In genomic region chr7:117173001-117173400, GRCh38 we compare ENCODE assay signal across 22 cellular contexts.
DNase-seq lines count a peak whose midpoint lies in the region; ATAC-seq and TF ChIP-seq lines count a peak whose summit lies in the region.
"Had no signal": no experiment of that assay in that cellular context is flagged by ENCODE, and none has a peak within 500 bp of the region (broad histone marks: within the 10 kb centered on the region; RNA-seq: fewer than 3 reads in every experiment).

No MANE protein-coding gene starts in this region.

- H3K27ac Mint-ChIP-seq in brain = peak overlapping the region in 3 of 5 experiments; percentile 5 to 53 (median 39)
- no peak overlapping the region for H3K27ac Mint-ChIP-seq in H9
- H3K27ac Mint-ChIP-seq: CD4-positive, alpha-beta memory T cell had no signal

- H3K4ac ChIP-seq in IMR-90 (ENCODE audit: low read depth, low read length) = peak overlapping the region; percentile 75
- no peak overlapping the region for H3K4ac ChIP-seq in mesenchymal stem cell (ENCODE audit: low read depth in 1 of 2, low read length in 2 of 2)
- H3K4ac ChIP-seq in H9 (ENCODE audit: low read depth, low read length) = no peak overlapping the region

- DNase-seq in IMR-90 (no peak), mesenchymal stem cell (peak; percentile 37), smooth muscle cell (lab: John Stamatoyannopoulos, UW; ENCODE audit: unreplicated experiment) (no peak), H7 (no peak), H9 (no peak), NCI-H128 (lab: John Stamatoyannopoulos, UW; ENCODE audit: unreplicated experiment) (no peak)
- DNase-seq: Caco-2; CD4-positive, alpha-beta memory T cell; DMS 273 treated with DMSO at 0.1 percent for 48 hours; KG1; NCI-H1092 treated with DMSO at 0.1 percent for 48 hours; NCI-H146; NCI-H2029; NCI-H226; NCI-H510A treated with DMSO at 0.1 percent for 48 hours; NCI-H748 treated with DMSO at 0.1 percent for 48 hours; NK-92 treated with Interleukin-12 subunit alpha and Interleukin-12 subunit beta, amount 100 ng/mL, for 24 hours had no signal

- CTCF ChIA-PET in IMR-90 (lab: Yijun Ruan, JAX) = no interaction called here

- H3K14ac ChIP-seq in IMR-90 (replicated peaks; ENCODE audit: low read depth, low read length) = peak overlapping the region; percentile 46
- H3K14ac ChIP-seq in mesenchymal stem cell (ENCODE audit: low read length in 2 of 2) = no peak overlapping the region
- H3K14ac ChIP-seq in H9 (ENCODE audit: insufficient read depth, low read length) = no peak overlapping the region

- H3K27me3 Mint-ChIP-seq in brain (no peaks in the 10 kb centered on the region), H9 (ENCODE audit: low read depth) (no peaks in the 10 kb centered on the region)
- H3K27me3 Mint-ChIP-seq: CD4-positive, alpha-beta memory T cell had no signal

- H2BK15ac ChIP-seq in IMR-90 (ENCODE audit: low read depth, low read length) = peak overlapping the region; percentile 32; the same call in 2 of the 3 replicates
- H2BK15ac ChIP-seq in mesenchymal stem cell (ENCODE audit: low read depth, poor library complexity, severe bottlenecking) = no peak overlapping the region
- no peak overlapping the region for H2BK15ac ChIP-seq in H9 (ENCODE audit: low read depth, low read length)

- no TSS peak for BruUV-seq in IMR-90 (replicated peaks; lab: Mats Ljungman, UMichigan)

- no peak overlapping the region for H3K27ac ChIP-seq in IMR-90 (ENCODE audit: insufficient read depth, low read length)
- no peak overlapping the region for H3K27ac ChIP-seq in mesenchymal stem cell (ENCODE audit: low read length, poor library complexity, severe bottlenecking)
- peak overlapping the region; percentile 89 for H3K27ac ChIP-seq in smooth muscle cell (ENCODE audit: low read depth)
- H3K27ac ChIP-seq in H9 (ENCODE audit: insufficient read length, low read depth, low read length) = no peak overlapping the region
- H3K27ac ChIP-seq: BLaER1 treated with 17β-estradiol and CSF1 and Interleukin-3, amounts not matched to agents 10 nM and 100 nM; HL-60 had no signal

- H2AK5ac ChIP-seq in IMR-90 (ENCODE audit: low read depth, low read length) (peak overlapping the region; percentile 54; the same call in 1 of the 2 replicates), mesenchymal stem cell (ENCODE audit: low read length, severe bottlenecking) (no peak overlapping the region), H9 (ENCODE audit: insufficient read length, low read length) (no peak overlapping the region)

- H3K36me3 ChIP-seq in IMR-90 (ENCODE audit: control insufficient read depth, insufficient read depth, low read length) (peaks cover 5% of the 10 kb centered on the region; the same call in 1 of the 2 replicates), mesenchymal stem cell (ENCODE audit: control insufficient read depth in 1 of 2, insufficient read depth in 2 of 2, low read depth in 1 of 2, low read length in 2 of 2) (peaks cover 2 to 30% of the 10 kb centered on the region in 2 experiments), smooth muscle cell (ENCODE audit: low read depth) (no peaks in the 10 kb centered on the region), H7 (replicated peaks; ENCODE audit: control insufficient read depth, insufficient read depth, low read length) (no peaks in the 10 kb centered on the region)

- intact Hi-C loops in IMR-90 (cut with micrococcal nuclease) = no loop called here

- H2BK12ac ChIP-seq in mesenchymal stem cell (ENCODE audit: low read length in 2 of 2) (no peak overlapping the region), H9 (ENCODE audit: insufficient read length, low read depth, low read length) (no peak overlapping the region)

- H3K9me3 Mint-ChIP-seq in brain = no peaks in the 10 kb centered on the region
- H3K9me3 Mint-ChIP-seq in H9 = no peaks in the 10 kb centered on the region

- peaks cover 19% of the 10 kb centered on the region for H3F3A ChIP-seq in smooth muscle cell (ENCODE audit: low read depth)

- H3K79me2 ChIP-seq in smooth muscle cell (ENCODE audit: low read depth) = no peaks in the 10 kb centered on the region
- H3K79me2 ChIP-seq in H9 (ENCODE audit: insufficient read depth, low read length) = no peaks in the 10 kb centered on the region

- POLR2A ChIA-PET in IMR-90 (lab: Charles Lee; ENCODE audit: unreplicated experiment) = no interaction called here

- H2AK9ac ChIP-seq in IMR-90 (replicated peaks; ENCODE audit: low read depth, low read length, poor library complexity) = no peak overlapping the region

- peaks cover 17% of the 10 kb centered on the region for H3K4me1 Mint-ChIP-seq in brain
- peaks cover 18% of the 10 kb centered on the region in 2 experiments for H3K4me1 Mint-ChIP-seq in H9
- H3K4me1 Mint-ChIP-seq: CD4-positive, alpha-beta memory T cell had no signal

- TF ChIP-seq CTCF in IMR-90 (conservative IDR thresholded peaks at IDR 0.05; ENCODE audit: low read depth, low read length) (no peak), brain (conservative IDR thresholded peaks at IDR 0.05) (no peak), smooth muscle cell (IDR thresholded peaks at IDR 0.05; ENCODE audit: borderline replicate concordance, insufficient read depth, poor library complexity, severe bottlenecking) (no peak), H9 (conservative IDR thresholded peaks at IDR 0.05) (no peak)

- H2BK20ac ChIP-seq in IMR-90 (ENCODE audit: low read depth, low read length) (peak overlapping the region; percentile 89), H9 (ENCODE audit: low read depth, low read length, poor library complexity, severe bottlenecking) (no peak overlapping the region)

- no peaks in the 10 kb centered on the region for H3K23me2 ChIP-seq in H9 (ENCODE audit: insufficient read length, low read depth, low read length, poor library complexity, severe bottlenecking)

- peak; percentile 33; the same call in 1 of the 2 replicates for ATAC-seq in IMR-90 (ENCODE audit: low read depth)
- ATAC-seq: HepG2, SK-N-SH treated with all-trans-retinoic acid at 6 μM for 48 hours had no signal

- H3K36me3 Mint-ChIP-seq in brain (peaks cover 70% of the 10 kb centered on the region), H9 (ENCODE audit: insufficient read depth in 1 of 3, low read depth in 3 of 3) (no peaks in the 10 kb centered on the region)

- H3K9me3 ChIP-seq in IMR-90 (ENCODE audit: control insufficient read depth, insufficient read depth, low read length) (no peaks in the 10 kb centered on the region), mesenchymal stem cell (ENCODE audit: control insufficient read depth, low read length) (no peaks in the 10 kb centered on the region), smooth muscle cell (replicated peaks; ENCODE audit: low read depth) (no peaks in the 10 kb centered on the region), H9 (ENCODE audit: control insufficient read depth, low read depth, low read length) (no peaks in the 10 kb centered on the region)
- H3K9me3 ChIP-seq: BLaER1 treated with 17β-estradiol and CSF1 and Interleukin-3, amounts not matched to agents 10 nM and 100 nM; Caco-2 had no signal

- H3K27me3 ChIP-seq in IMR-90 (ENCODE audit: control insufficient read depth, insufficient read depth, low read length) (no peaks in the 10 kb centered on the region), mesenchymal stem cell (ENCODE audit: control insufficient read depth in 1 of 2, insufficient read depth in 1 of 2, low read length in 2 of 2) (no peaks in the 10 kb centered on the region), smooth muscle cell (ENCODE audit: low read depth) (no peaks in the 10 kb centered on the region), H7 (ENCODE audit: control insufficient read depth, insufficient read depth, low read length) (no peaks in the 10 kb centered on the region), H9 (ENCODE audit: insufficient read depth, low read length) (no peaks in the 10 kb centered on the region)
- H3K27me3 ChIP-seq: BLaER1 treated with 17β-estradiol and CSF1 and Interleukin-3, amounts not matched to agents 10 nM and 100 nM had no signal

- H2BK5ac ChIP-seq in IMR-90 (ENCODE audit: low read depth, low read length, poor library complexity, severe bottlenecking) = peak overlapping the region; percentile 46
- H2BK5ac ChIP-seq in mesenchymal stem cell (ENCODE audit: low read depth, low read length, poor library complexity, severe bottlenecking) = no peak overlapping the region
- H2BK5ac ChIP-seq in H9 (ENCODE audit: insufficient read length, low read length) = no peak overlapping the region

- dilution Hi-C loops in IMR-90 (cut with HindIII; ENCODE audit: low sequenced_read_pairs, unreplicated experiment) = no loop called here

- H3K79me1 ChIP-seq in IMR-90 (ENCODE audit: low read depth in 1 of 2, low read length in 2 of 2) (no peaks in the 10 kb centered on the region), mesenchymal stem cell (replicated peaks; ENCODE audit: low read length, poor library complexity, severe bottlenecking) (peaks cover 2% of the 10 kb centered on the region), H9 (ENCODE audit: insufficient read depth, low read depth, low read length, poor library complexity, severe bottlenecking) (no peaks in the 10 kb centered on the region)

- H3K4me3 Mint-ChIP-seq in brain (peak overlapping the region in 1 of 5 experiments; percentile 9), H9 (no peak overlapping the region)
- H3K4me3 Mint-ChIP-seq: CD4-positive, alpha-beta memory T cell had no signal

- H3K4me3 ChIP-seq in IMR-90 (ENCODE audit: insufficient read depth, low read depth, low read length) (no peak overlapping the region), mesenchymal stem cell (ENCODE audit: insufficient read depth in 1 of 2, low read depth in 1 of 2, low read length in 2 of 2) (no peak overlapping the region), smooth muscle cell (no peak overlapping the region), H7 (ENCODE audit: insufficient read depth, low read depth, low read length) (no peak overlapping the region)
- H3K4me3 ChIP-seq: BLaER1 treated with 17β-estradiol and CSF1 and Interleukin-3, amounts not matched to agents 10 nM and 100 nM had no signal

- H3K18ac ChIP-seq in IMR-90 (ENCODE audit: low read depth, low read length) = peak overlapping the region; percentile 79; the same call in 1 of the 2 replicates
- H3K18ac ChIP-seq in mesenchymal stem cell (ENCODE audit: low read depth in 1 of 2, low read length in 2 of 2) = no peak overlapping the region
- H3K18ac ChIP-seq in H9 (ENCODE audit: insufficient read length, low read depth, low read length) = no peak overlapping the region

- H2BK120ac ChIP-seq in IMR-90 (ENCODE audit: low read depth, low read length) (peak overlapping the region; percentile 80), mesenchymal stem cell (ENCODE audit: low read depth, low read length) (no peak overlapping the region), H9 (ENCODE audit: low read depth, low read length, poor library complexity, severe bottlenecking) (no peak overlapping the region)

- peaks cover 8% of the 10 kb centered on the region for H3K4me1 ChIP-seq in IMR-90 (ENCODE audit: control insufficient read depth, insufficient read depth, low read length)
- H3K4me1 ChIP-seq in mesenchymal stem cell (ENCODE audit: control insufficient read depth, insufficient read depth, low read depth, low read length) = no peaks in the 10 kb centered on the region
- H3K4me1 ChIP-seq in smooth muscle cell (ENCODE audit: low read depth) = peaks cover 22% of the 10 kb centered on the region
- H3K4me1 ChIP-seq in H9 (ENCODE audit: insufficient read depth, low read length) = no peaks in the 10 kb centered on the region; the same call in 1 of the 2 replicates
- H3K4me1 ChIP-seq: BLaER1 treated with 17β-estradiol and CSF1 and Interleukin-3, amounts not matched to agents 10 nM and 100 nM; Caco-2 had no signal

- peaks cover 13% of the 10 kb centered on the region; the same call in 1 of the 2 replicates for H3K9me1 ChIP-seq in IMR-90 (ENCODE audit: insufficient read depth, low read length)

- H2AFZ ChIP-seq in IMR-90 (replicated peaks; ENCODE audit: low read length, poor library complexity) = no peak overlapping the region
- H2AFZ ChIP-seq in mesenchymal stem cell (ENCODE audit: low read depth, low read length) = no peak overlapping the region
- H2AFZ ChIP-seq in smooth muscle cell (ENCODE audit: low read depth) = no peak overlapping the region
- no peak overlapping the region for H2AFZ ChIP-seq in H9 (ENCODE audit: low read length)

- in situ Hi-C loops in IMR-90 (cut with MboI; ENCODE audit: low sequenced_read_pairs) = no loop called here

- H3T11ph ChIP-seq in H9 (ENCODE audit: low read length) = no peak overlapping the region

- H4K5ac ChIP-seq in IMR-90 (ENCODE audit: low read depth, low read length) (peak overlapping the region; percentile 32; the same call in 1 of the 2 replicates), H9 (ENCODE audit: insufficient read length, low read depth, low read length) (no peak overlapping the region)

- H4K91ac ChIP-seq in IMR-90 (ENCODE audit: insufficient read depth, low read depth, low read length) (peak overlapping the region; percentile 64), mesenchymal stem cell (ENCODE audit: low read length) (no peak overlapping the region), H9 (ENCODE audit: insufficient read length, low read depth, low read length) (no peak overlapping the region)

- no CpG with 5 or more reads among the region's 3 CpGs for WGBS in IMR-90 (ENCODE audit: extremely low coverage in 2 of 2, insufficient read length in 1 of 2), 2 experiments
- 88% methylated on average over 2 of the region's 3 CpGs for WGBS in mesenchymal stem cell
- WGBS in smooth muscle cell (ENCODE audit: low lambda C conversion rate) = 35% methylated on average over 3 of the region's 3 CpGs
- WGBS in H9 (ENCODE audit: extremely low coverage, insufficient read length, low lambda C conversion rate) = no CpG with 5 or more reads among the region's 3 CpGs

- H3K4me2 ChIP-seq in IMR-90 (ENCODE audit: low read depth, low read length) (no peak overlapping the region), mesenchymal stem cell (ENCODE audit: low read length, poor library complexity, severe bottlenecking) (no peak overlapping the region), smooth muscle cell (peak overlapping the region; percentile 36), H9 (ENCODE audit: insufficient read depth, insufficient read length, low read length) (no peak overlapping the region)
- H3K4me2 ChIP-seq: BLaER1 treated with 17β-estradiol and CSF1 and Interleukin-3, amounts not matched to agents 10 nM and 100 nM had no signal

- no peak for TF ChIP-seq RAD21 in IMR-90 (IDR thresholded peaks at IDR 0.05; ENCODE audit: low read length)

- H3K9ac ChIP-seq in IMR-90 (ENCODE audit: low read depth, low read length) = no peak overlapping the region
- no peak overlapping the region for H3K9ac ChIP-seq in mesenchymal stem cell (ENCODE audit: low read length)
- peak overlapping the region; percentile 68 for H3K9ac ChIP-seq in smooth muscle cell (ENCODE audit: low read depth)
- no peak overlapping the region for H3K9ac ChIP-seq in H9 (ENCODE audit: extremely low read depth, insufficient read length, low read length)
- H3K9ac ChIP-seq: BLaER1 treated with 17β-estradiol and CSF1 and Interleukin-3, amounts not matched to agents 10 nM and 100 nM had no signal

- no peaks in the 10 kb centered on the region for H4K20me1 ChIP-seq in IMR-90 (ENCODE audit: insufficient read depth, low read length)
- H4K20me1 ChIP-seq in smooth muscle cell (ENCODE audit: low read depth) = no peaks in the 10 kb centered on the region
- H4K20me1 ChIP-seq in H9 (ENCODE audit: control insufficient read depth, insufficient read depth, insufficient read length) = no peaks in the 10 kb centered on the region
- H4K20me1 ChIP-seq: BLaER1 treated with 17β-estradiol and CSF1 and Interleukin-3, amounts not matched to agents 10 nM and 100 nM had no signal

- H3K56ac ChIP-seq in IMR-90 (ENCODE audit: extremely low read depth, insufficient read depth, low read length) = no peak overlapping the region
- no peak overlapping the region for H3K56ac ChIP-seq in H9 (ENCODE audit: insufficient read length, low read depth, low read length)

- H4K8ac ChIP-seq in IMR-90 (ENCODE audit: low read depth in 2 of 2, low read length in 2 of 2) (peak overlapping the region in 1 of 2 experiments; percentile 26; a peak in 1 of 4 replicates), mesenchymal stem cell (ENCODE audit: low read length) (no peak overlapping the region), H9 (replicated peaks; ENCODE audit: insufficient read length, low read depth, low read length) (no peak overlapping the region)

- no peak for TF ChIP-seq POLR2A in IMR-90 (IDR thresholded peaks at IDR 0.05; ENCODE audit: low read depth, low read length)

- H3K23ac ChIP-seq in IMR-90 (ENCODE audit: low read depth, low read length) (peak overlapping the region; percentile 9), mesenchymal stem cell (ENCODE audit: low read length in 2 of 2) (no peak overlapping the region), H9 (ENCODE audit: insufficient read length, low read depth, low read length) (no peak overlapping the region)

Comparison
In these comparisons a context has a peak if more than half of its experiments do, and no peak if none do; other contexts are left out.
1. H3K27ac Mint-ChIP-seq: peak in brain (3 of 5); none in H9 (0 of 3).